16 cellular contexts compared by ENCODE assay signal in genomic region chr10:46547881-46548780, GRCh38. TPM values are rescaled to one million over a fixed set of nuclear protein-coding genes. Genes with fewer than 3 reads are reported as not detected.
DNase-seq lines count a peak whose midpoint lies in the region; ATAC-seq and TF ChIP-seq lines count a peak whose summit lies in the region.
"Had no signal": no experiment of that assay in that cellular context is flagged by ENCODE, and none has a peak within 500 bp of the region (broad histone marks: within the 10 kb centered on the region; RNA-seq: fewer than 3 reads in every experiment).

No MANE protein-coding gene starts in this region.

- DNase-seq in AG10803 (ENCODE audit: low read depth) (peak; percentile 9), ecto neural progenitor cell (ENCODE audit: low spot score) (peak; percentile 44), osteoblast (ENCODE audit: insufficient read length, low spot score, missing footprints) (peak; percentile 95), amniotic stem cell (lab: John Stamatoyannopoulos, UW) (no peak), PC-9 (no peak)
- DNase-seq: activated CD4-positive, alpha-beta T cell treated with anti-CD3 and anti-CD28 coated beads, Interleukin-2, amount 10 ng/mL, durations not matched to agents 24 days and 14 days; amygdala; naive B cell; NCI-H1105 treated with DMSO at 0.1 percent for 48 hours; NCI-H82; stimulated activated naive CD4-positive, alpha-beta T cell treated with Interleukin-2 at 50 U/mL for 16 hours had no signal

- ATAC-seq in GM21723 (IDR thresholded peaks at IDR 0.05; ENCODE audit: unreplicated experiment), result no peak
- ATAC-seq in GM18511 (IDR thresholded peaks at IDR 0.05; ENCODE audit: unreplicated experiment), result no peak

- H4K20me1 ChIP-seq in osteoblast (ENCODE audit: insufficient read depth, low read length) (no peaks in the 10 kb centered on the region), PC-9 (ENCODE audit: insufficient read depth) (no peaks in the 10 kb centered on the region)

- H2AFZ ChIP-seq in osteoblast (ENCODE audit: low read length) (no peak overlapping the region), PC-9 (no peak overlapping the region)

- CTCF ChIA-PET in HEK293 (lab: Yijun Ruan, JAX) (interaction anchor here (0.6 to 1.0 kb wide), 4 partner anchors 8 to 731 kb away, joined by 3 to 4 read pairs (median 3); no protein-coding TSS in a partner anchor), PC-9 (lab: Charles Lee) (interaction anchor here (0.6 kb wide), 1 partner anchor 13 kb away, joined by 5 read pairs; no protein-coding TSS in a partner anchor)

- peaks cover 17% of the 10 kb centered on the region; the same call in 1 of the 2 replicates for H3F3A ChIP-seq in PC-9 (ENCODE audit: insufficient read depth, low read depth)

- POLR2A ChIA-PET in HEK293 (lab: Yijun Ruan, JAX) (no interaction called here), PC-9 (lab: Charles Lee; ENCODE audit: unreplicated experiment) (interaction anchor here (0.7 kb wide), 1 partner anchor 616 kb away, joined by 3 read pairs; no protein-coding TSS in a partner anchor)

- H3K27ac ChIP-seq in HEK293 (ENCODE audit: extremely low read depth, low read depth, low read length) (no peak overlapping the region), osteoblast (ENCODE audit: low read depth, low read length) (no peak overlapping the region), PC-9 (no peak overlapping the region)
- H3K27ac ChIP-seq: BLaER1 treated with 17β-estradiol and CSF1 and Interleukin-3, amounts not matched to agents 10 nM and 100 nM had no signal

- H3K27me3 ChIP-seq in osteoblast (ENCODE audit: insufficient read depth, low read length) (peaks cover 12% of the 10 kb centered on the region), PC-9 (ENCODE audit: insufficient read depth, low read depth) (no peaks in the 10 kb centered on the region)
- H3K27me3 ChIP-seq: BLaER1 treated with 17β-estradiol and CSF1 and Interleukin-3, amounts not matched to agents 10 nM and 100 nM had no signal

- no peaks in the 10 kb centered on the region for H3K9me3 ChIP-seq in HEK293 (ENCODE audit: control insufficient read depth, insufficient read depth, low read depth, low read length)
- H3K9me3 ChIP-seq in osteoblast (ENCODE audit: low read depth, low read length), result no peaks in the 10 kb centered on the region
- H3K9me3 ChIP-seq in PC-9 (ENCODE audit: insufficient read depth, low read depth), result no peaks in the 10 kb centered on the region
- H3K9me3 ChIP-seq: BLaER1 treated with 17β-estradiol and CSF1 and Interleukin-3, amounts not matched to agents 10 nM and 100 nM; SK-N-SH had no signal

- no peaks in the 10 kb centered on the region for H3K4me1 ChIP-seq in HEK293 (ENCODE audit: control insufficient read depth, insufficient read depth, low read length)
- no peaks in the 10 kb centered on the region for H3K4me1 ChIP-seq in osteoblast (ENCODE audit: insufficient read depth, low read length)
- H3K4me1 ChIP-seq in PC-9 (replicated peaks; ENCODE audit: insufficient read depth), result peaks cover 24% of the 10 kb centered on the region
- H3K4me1 ChIP-seq: BLaER1 treated with 17β-estradiol and CSF1 and Interleukin-3, amounts not matched to agents 10 nM and 100 nM had no signal

- H3K79me2 ChIP-seq in osteoblast (ENCODE audit: insufficient read depth, low read length), result no peaks in the 10 kb centered on the region
- no peaks in the 10 kb centered on the region for H3K79me2 ChIP-seq in PC-9 (ENCODE audit: low read depth)

- H3K4me2 ChIP-seq in osteoblast (ENCODE audit: insufficient read depth, low read length) (no peak overlapping the region), PC-9 (no peak overlapping the region)
- H3K4me2 ChIP-seq: BLaER1 treated with 17β-estradiol and CSF1 and Interleukin-3, amounts not matched to agents 10 nM and 100 nM; SK-N-SH had no signal

- H3K4me3 ChIP-seq in AG10803 (ENCODE audit: low read length), result no peak overlapping the region
- H3K4me3 ChIP-seq in HEK293 (ENCODE audit: low read depth, low read length), result no peak overlapping the region
- no peak overlapping the region for H3K4me3 ChIP-seq in osteoblast (ENCODE audit: insufficient read depth, low read length)
- no peak overlapping the region for H3K4me3 ChIP-seq in PC-9
- H3K4me3 ChIP-seq: BLaER1 treated with 17β-estradiol and CSF1 and Interleukin-3, amounts not matched to agents 10 nM and 100 nM had no signal

- TF ChIP-seq CTCF in AG10803 (conservative IDR thresholded peaks at IDR 0.05; ENCODE audit: low read length), result no peak
- no peak for TF ChIP-seq CTCF in HEK293 (tag by site-specific recombination; IDR thresholded peaks at IDR 0.05)
- TF ChIP-seq CTCF in osteoblast (IDR thresholded peaks at IDR 0.05; ENCODE audit: extremely low read depth, low read depth, low read length), result no peak
- TF ChIP-seq CTCF in PC-9 (conservative IDR thresholded peaks at IDR 0.05), result no peak

- intact Hi-C loops in PC-9 (cut with micrococcal nuclease; ENCODE audit: unreplicated experiment), result no loop called here

- no peaks in the 10 kb centered on the region for H3K36me3 ChIP-seq in HEK293 (ENCODE audit: control insufficient read depth in 2 of 2, insufficient read depth in 1 of 2, low read length in 2 of 2)
- no peaks in the 10 kb centered on the region for H3K36me3 ChIP-seq in osteoblast (ENCODE audit: insufficient read depth, low read length)
- no peaks in the 10 kb centered on the region for H3K36me3 ChIP-seq in PC-9 (ENCODE audit: low read depth)
- H3K36me3 ChIP-seq: BLaER1 treated with 17β-estradiol and CSF1 and Interleukin-3, amounts not matched to agents 10 nM and 100 nM had no signal

- no peaks in the 10 kb centered on the region for H3K9me2 ChIP-seq in PC-9 (ENCODE audit: insufficient read depth)
- H3K9me2 ChIP-seq: SK-N-SH had no signal

- no TSS peak for BruUV-seq in PC-9 (replicated peaks; lab: Mats Ljungman, UMichigan)

TF ChIP-seq in HEK293, 187 proteins besides CTCF, POLR2A, EP300 and RAD21:
- TF ChIP-seq ZNF610 (tag by site-specific recombination; IDR thresholded peaks at IDR 0.05; ENCODE audit: borderline replicate concordance) (no peak), ZNF362 (tag by site-specific recombination; IDR thresholded peaks at IDR 0.05) (no peak), SCRT2 (tag by site-specific recombination; IDR thresholded peaks at IDR 0.05) (peak; percentile 82), ZNF521 (tag by site-specific recombination; IDR thresholded peaks at IDR 0.05) (no peak), BCL11A (tag by site-specific recombination; IDR thresholded peaks at IDR 0.05; ENCODE audit: low read depth) (no peak), ZNF335 (tag by site-specific recombination; conservative IDR thresholded peaks at IDR 0.05) (no peak), SCRT1 (tag by site-specific recombination; IDR thresholded peaks at IDR 0.05; ENCODE audit: borderline replicate concordance) (peak; percentile 59; the same call in 1 of the 2 replicates)

RNA-seq across cellular contexts. Expression of gene GPRIN2, which starts 8.3 kb away (rescaled TPM):
- total RNA-seq in osteoblast (not detected in 2 replicates), PC-9 (2021) (33.1 and 53.6 TPM in 2 replicates)
- total RNA-seq: activated CD4-positive, alpha-beta T cell treated with anti-CD3 and anti-CD28 coated beads, Interleukin-2, amount 10 ng/mL, durations not matched to agents 24 days and 14 days had no signal

RNA-seq across cellular contexts. Expression of gene SYT15, which starts 30.8 kb away (rescaled TPM):
- total RNA-seq in osteoblast, result under 0.01 TPM in 2 replicates
- total RNA-seq in PC-9 (2021), result 1.9 and 3.3 TPM in 2 replicates

Comparison
In these comparisons a context has a peak if more than half of its experiments do, and no peak if none do; other contexts are left out.
1. DNase-seq: peak in AG10803 (single experiment), ecto neural progenitor cell (single experiment) and osteoblast (single experiment); none in amniotic stem cell (single experiment) and PC-9 (0 of 2).
2. RNA of gene GPRIN2, which starts 8.3 kb away (total RNA-seq): 33.1 to 53.6 TPM in PC-9; not detected in osteoblast; every median in the first group is over 10 times any median in the second.